Comparison of ENCODE assay signal across 1 cellular context in the genomic region with DNA sequence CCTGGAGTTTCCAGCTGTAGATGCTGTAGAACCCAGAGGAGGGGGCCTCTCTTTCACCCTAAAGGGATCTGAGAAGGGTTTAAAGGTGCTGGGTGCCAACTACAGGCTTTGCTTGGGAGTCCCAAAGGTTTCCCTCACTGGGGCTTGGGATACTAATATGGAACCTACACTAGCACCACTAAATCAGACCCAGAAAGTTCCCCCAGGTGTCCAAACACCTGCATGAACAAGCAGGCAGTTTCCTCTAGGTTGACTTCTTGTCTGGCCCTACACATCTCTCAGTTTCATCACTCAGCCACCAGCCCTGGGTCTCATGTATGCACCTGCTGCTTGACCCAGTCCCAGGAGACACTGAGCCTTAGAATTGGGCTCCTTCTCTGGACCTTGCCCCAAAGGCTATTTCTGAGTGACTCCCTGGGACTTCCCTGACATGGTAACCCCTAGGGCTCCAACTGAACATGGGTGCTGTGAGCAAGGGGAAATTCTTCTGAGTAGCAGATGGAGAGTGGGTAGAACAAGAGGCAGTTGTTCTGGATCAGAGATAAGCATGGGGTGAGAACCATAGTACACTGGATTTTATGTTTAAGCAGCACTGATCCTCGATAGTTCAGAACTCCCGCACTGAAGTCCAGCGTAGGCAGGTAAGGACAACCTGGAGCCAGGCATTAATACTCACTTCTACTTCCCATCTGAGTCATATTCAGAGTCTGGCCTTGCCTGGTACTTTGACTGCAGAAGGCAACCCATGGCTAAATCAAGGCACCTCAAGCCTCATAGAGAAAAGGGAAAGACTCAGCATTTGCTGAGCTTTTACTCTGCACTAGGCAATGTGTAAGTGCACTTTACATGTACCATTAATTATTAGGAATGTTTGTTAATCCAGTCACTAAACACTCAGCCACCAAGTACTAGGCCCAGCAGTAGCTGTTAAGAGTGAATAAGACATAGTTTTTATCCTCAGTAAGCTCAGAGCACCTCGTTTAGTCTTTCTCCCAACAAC.
TF ChIP-seq lines count a peak whose summit lies in the region.

No MANE protein-coding gene starts in this region.

TF ChIP-seq in HepG2, 621 proteins besides CTCF, POLR2A, EP300 and RAD21 (continued from another document and continues in another):
- peak; percentile 54; the same call in 1 of the 2 replicates for TF ChIP-seq ZBED4 (CRISPR knock-in tag; IDR thresholded peaks at IDR 0.05; ENCODE audit: borderline replicate concordance)
- TF ChIP-seq HNF1B (CRISPR knock-in tag; IDR thresholded peaks at IDR 0.05): no peak
- no peak for TF ChIP-seq ZNF747 (CRISPR knock-in tag; IDR thresholded peaks at IDR 0.05; ENCODE audit: borderline replicate concordance)
- TF ChIP-seq, protein P1, sequence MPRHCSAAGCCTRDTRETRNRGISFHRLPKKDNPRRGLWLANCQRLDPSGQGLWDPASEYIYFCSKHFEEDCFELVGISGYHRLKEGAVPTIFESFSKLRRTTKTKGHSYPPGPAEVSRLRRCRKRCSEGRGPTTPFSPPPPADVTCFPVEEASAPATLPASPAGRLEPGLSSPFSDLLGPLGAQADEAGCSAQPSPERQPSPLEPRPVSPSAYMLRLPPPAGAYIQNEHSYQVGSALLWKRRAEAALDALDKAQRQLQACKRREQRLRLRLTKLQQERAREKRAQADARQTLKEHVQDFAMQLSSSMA (CRISPR knock-in tag; IDR thresholded peaks at IDR 0.05): 0 out of 2 replicates have a peak, but pooled peaks have one; percentile 56
- TF ChIP-seq, protein P2, sequence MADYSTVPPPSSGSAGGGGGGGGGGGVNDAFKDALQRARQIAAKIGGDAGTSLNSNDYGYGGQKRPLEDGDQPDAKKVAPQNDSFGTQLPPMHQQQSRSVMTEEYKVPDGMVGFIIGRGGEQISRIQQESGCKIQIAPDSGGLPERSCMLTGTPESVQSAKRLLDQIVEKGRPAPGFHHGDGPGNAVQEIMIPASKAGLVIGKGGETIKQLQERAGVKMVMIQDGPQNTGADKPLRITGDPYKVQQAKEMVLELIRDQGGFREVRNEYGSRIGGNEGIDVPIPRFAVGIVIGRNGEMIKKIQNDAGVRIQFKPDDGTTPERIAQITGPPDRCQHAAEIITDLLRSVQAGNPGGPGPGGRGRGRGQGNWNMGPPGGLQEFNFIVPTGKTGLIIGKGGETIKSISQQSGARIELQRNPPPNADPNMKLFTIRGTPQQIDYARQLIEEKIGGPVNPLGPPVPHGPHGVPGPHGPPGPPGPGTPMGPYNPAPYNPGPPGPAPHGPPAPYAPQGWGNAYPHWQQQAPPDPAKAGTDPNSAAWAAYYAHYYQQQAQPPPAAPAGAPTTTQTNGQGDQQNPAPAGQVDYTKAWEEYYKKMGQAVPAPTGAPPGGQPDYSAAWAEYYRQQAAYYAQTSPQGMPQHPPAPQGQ (CRISPR knock-in tag; IDR thresholded peaks at IDR 0.05; ENCODE audit: borderline replicate concordance): no peak
- TF ChIP-seq, protein P3, sequence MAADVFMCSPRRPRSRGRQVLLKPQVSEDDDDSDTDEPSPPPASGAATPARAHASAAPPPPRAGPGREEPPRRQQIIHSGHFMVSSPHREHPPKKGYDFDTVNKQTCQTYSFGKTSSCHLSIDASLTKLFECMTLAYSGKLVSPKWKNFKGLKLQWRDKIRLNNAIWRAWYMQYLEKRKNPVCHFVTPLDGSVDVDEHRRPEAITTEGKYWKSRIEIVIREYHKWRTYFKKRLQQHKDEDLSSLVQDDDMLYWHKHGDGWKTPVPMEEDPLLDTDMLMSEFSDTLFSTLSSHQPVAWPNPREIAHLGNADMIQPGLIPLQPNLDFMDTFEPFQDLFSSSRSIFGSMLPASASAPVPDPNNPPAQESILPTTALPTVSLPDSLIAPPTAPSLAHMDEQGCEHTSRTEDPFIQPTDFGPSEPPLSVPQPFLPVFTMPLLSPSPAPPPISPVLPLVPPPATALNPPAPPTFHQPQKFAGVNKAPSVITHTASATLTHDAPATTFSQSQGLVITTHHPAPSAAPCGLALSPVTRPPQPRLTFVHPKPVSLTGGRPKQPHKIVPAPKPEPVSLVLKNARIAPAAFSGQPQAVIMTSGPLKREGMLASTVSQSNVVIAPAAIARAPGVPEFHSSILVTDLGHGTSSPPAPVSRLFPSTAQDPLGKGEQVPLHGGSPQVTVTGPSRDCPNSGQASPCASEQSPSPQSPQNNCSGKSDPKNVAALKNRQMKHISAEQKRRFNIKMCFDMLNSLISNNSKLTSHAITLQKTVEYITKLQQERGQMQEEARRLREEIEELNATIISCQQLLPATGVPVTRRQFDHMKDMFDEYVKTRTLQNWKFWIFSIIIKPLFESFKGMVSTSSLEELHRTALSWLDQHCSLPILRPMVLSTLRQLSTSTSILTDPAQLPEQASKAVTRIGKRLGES (CRISPR knock-in tag; IDR thresholded peaks at IDR 0.05; ENCODE audit: borderline replicate concordance): no peak
- TF ChIP-seq, protein P4, sequence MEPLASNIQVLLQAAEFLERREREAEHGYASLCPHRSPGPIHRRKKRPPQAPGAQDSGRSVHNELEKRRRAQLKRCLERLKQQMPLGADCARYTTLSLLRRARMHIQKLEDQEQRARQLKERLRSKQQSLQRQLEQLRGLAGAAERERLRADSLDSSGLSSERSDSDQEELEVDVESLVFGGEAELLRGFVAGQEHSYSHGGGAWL (CRISPR knock-in tag; IDR thresholded peaks at IDR 0.05): no peak
- no peak for TF ChIP-seq ZNF121 (CRISPR knock-in tag; IDR thresholded peaks at IDR 0.05)
- TF ChIP-seq IRF2 (CRISPR knock-in tag; IDR thresholded peaks at IDR 0.05): no peak
- no peak for TF ChIP-seq TOE1 (CRISPR knock-in tag; IDR thresholded peaks at IDR 0.05)
- no peak for TF ChIP-seq HHEX (CRISPR knock-in tag; IDR thresholded peaks at IDR 0.05)
- TF ChIP-seq ZNF329 (CRISPR knock-in tag; IDR thresholded peaks at IDR 0.05; ENCODE audit: low read depth): no peak
- TF ChIP-seq ZNF256 (CRISPR knock-in tag; conservative IDR thresholded peaks at IDR 0.05): no peak
- TF ChIP-seq XBP1 (CRISPR knock-in tag; IDR thresholded peaks at IDR 0.05): no peak
- 0 out of 2 replicates have a peak, but pooled peaks have one; percentile 1 for TF ChIP-seq SAFB2 (CRISPR knock-in tag; IDR thresholded peaks at IDR 0.05; ENCODE audit: borderline replicate concordance, low read depth)
- peak; percentile 77; the same call in 1 of the 2 replicates for TF ChIP-seq SRY (CRISPR knock-in tag; IDR thresholded peaks at IDR 0.05)
- TF ChIP-seq ZBTB26 (CRISPR knock-in tag; IDR thresholded peaks at IDR 0.05; ENCODE audit: borderline replicate concordance): no peak
- TF ChIP-seq ZFYVE20 (CRISPR knock-in tag; IDR thresholded peaks at IDR 0.05; ENCODE audit: borderline replicate concordance, low read depth): no peak
- no peak for TF ChIP-seq RARG (CRISPR knock-in tag; IDR thresholded peaks at IDR 0.05; ENCODE audit: low read depth)
- no peak for TF ChIP-seq MTF1 (CRISPR knock-in tag; IDR thresholded peaks at IDR 0.05)
- TF ChIP-seq MAZ (IDR thresholded peaks at IDR 0.05; ENCODE audit: borderline replicate concordance, low read depth, low read length): no peak
- no peak for TF ChIP-seq MAZ (CRISPR knock-in tag; IDR thresholded peaks at IDR 0.05; ENCODE audit: low read depth)
- TF ChIP-seq DDIT3 (CRISPR knock-in tag; IDR thresholded peaks at IDR 0.05): no peak
- TF ChIP-seq NR2F1 (CRISPR knock-in tag; IDR thresholded peaks at IDR 0.05): no peak
- TF ChIP-seq KLF16 (CRISPR knock-in tag; IDR thresholded peaks at IDR 0.05): no peak
- no peak for TF ChIP-seq IRX3 (CRISPR knock-in tag; IDR thresholded peaks at IDR 0.05; ENCODE audit: borderline replicate concordance, low read depth)
- TF ChIP-seq ZNF205 (CRISPR knock-in tag; IDR thresholded peaks at IDR 0.05): 0 out of 2 replicates have a peak, but pooled peaks have one; percentile 12
- no peak for TF ChIP-seq NFAT5 (CRISPR knock-in tag; IDR thresholded peaks at IDR 0.05)
- no peak for TF ChIP-seq HCFC1 (IDR thresholded peaks at IDR 0.05; ENCODE audit: low read depth, low read length)
- TF ChIP-seq REXO4 (CRISPR knock-in tag; IDR thresholded peaks at IDR 0.05; ENCODE audit: borderline replicate concordance): no peak
- TF ChIP-seq CEBPG (CRISPR knock-in tag; IDR thresholded peaks at IDR 0.05): no peak
- no peak for TF ChIP-seq YEATS2 (CRISPR knock-in tag; IDR thresholded peaks at IDR 0.05; ENCODE audit: borderline replicate concordance)
- TF ChIP-seq ZNF790 (CRISPR knock-in tag; IDR thresholded peaks at IDR 0.05; ENCODE audit: borderline replicate concordance): no peak
- no peak for TF ChIP-seq TBP (CRISPR knock-in tag; IDR thresholded peaks at IDR 0.05)
- TF ChIP-seq ISL2 (CRISPR knock-in tag; IDR thresholded peaks at IDR 0.05): no peak
- no peak for TF ChIP-seq ZSCAN12 (CRISPR knock-in tag; IDR thresholded peaks at IDR 0.05)
- TF ChIP-seq U2AF2 (IDR thresholded peaks at IDR 0.05; ENCODE audit: low read depth, low read length): no peak
